Comparison of ENCODE assay signal across 13 cellular contexts in the genomic region with DNA sequence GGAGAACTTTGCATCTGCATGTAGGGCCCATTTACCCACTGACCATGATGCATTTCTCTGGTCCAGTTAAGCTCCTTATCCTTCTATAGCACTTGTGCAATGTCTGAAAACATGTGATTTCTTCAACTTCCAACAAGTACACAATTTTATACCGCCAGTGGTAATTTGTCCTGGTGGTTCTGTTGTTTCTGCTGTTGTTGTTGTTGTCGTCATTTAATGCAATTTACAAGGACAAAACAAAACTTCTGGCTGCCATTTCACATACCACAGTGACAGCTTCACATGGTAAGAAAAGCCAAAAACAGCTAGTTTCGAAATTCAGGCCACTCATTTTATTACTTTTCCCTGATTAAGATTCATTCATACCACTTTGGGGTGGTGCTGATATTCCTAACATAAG.
"Had no signal": no experiment of that assay in that cellular context is flagged by ENCODE, and none has a peak within 500 bp of the region (broad histone marks: within the 10 kb centered on the region; RNA-seq: fewer than 3 reads in every experiment).

No MANE protein-coding gene starts in this region.

- H3K36me3 ChIP-seq: colonic mucosa, esophagus muscularis mucosa, left lung, pancreas, sigmoid colon, tibial artery had no signal

- H3K4me1 ChIP-seq: colonic mucosa, esophagus muscularis mucosa, left lung, pancreas, sigmoid colon, tibial artery had no signal

- H3K27ac ChIP-seq: colonic mucosa, esophagus muscularis mucosa, foreskin keratinocyte, left lung, pancreas, sigmoid colon, tibial artery had no signal

- DNase-seq: activated gamma-delta T cell treated with Interleukin-2 at 50 U/mL for 16 hours; central memory CD4-positive, alpha-beta T cell; colonic mucosa; glutamatergic neuron; kidney; left lung; naive B cell; sigmoid colon; tibial artery had no signal

- H3K4me3 ChIP-seq: colonic mucosa, esophagus muscularis mucosa, left lung, pancreas, sigmoid colon, tibial artery had no signal

- H3K27me3 Mint-ChIP-seq: naive B cell had no signal

- H3K9me3 ChIP-seq: colonic mucosa, esophagus muscularis mucosa, left lung, pancreas, sigmoid colon, tibial artery had no signal

- H3K4me3 Mint-ChIP-seq: brain, naive B cell had no signal

- H3K36me3 Mint-ChIP-seq: brain, naive B cell had no signal
